ENCODE assay signal across 25 cellular contexts in genomic region chr3:113685124-113685523, GRCh38.
"Had no signal": no experiment of that assay in that cellular context is flagged by ENCODE, and none has a peak within 500 bp of the region (broad histone marks: within the 10 kb centered on the region; RNA-seq: fewer than 3 reads in every experiment).

No MANE protein-coding gene starts in this region.

- H3K4me3 ChIP-seq: adrenal gland, ascending aorta, esophagus squamous epithelium, gastroesophageal sphincter, heart left ventricle, spleen, testis had no signal

- H3K27me3 Mint-ChIP-seq: effector memory CD8-positive, alpha-beta T cell; type B pancreatic cell had no signal

- ATAC-seq: activated naive CD4-positive, alpha-beta T cell treated with anti-CD3 and anti-CD28 coated beads, Interleukin-2, amount 50 U/mL, for 72 hours; effector memory CD8-positive, alpha-beta T cell; natural killer cell had no signal

- H3K9me3 ChIP-seq: gastroesophageal sphincter, testis had no signal

- H3K4me3 Mint-ChIP-seq: effector memory CD8-positive, alpha-beta T cell; natural killer cell; type B pancreatic cell had no signal

- H3K27me3 ChIP-seq: adrenal gland, ascending aorta, esophagus squamous epithelium, gastroesophageal sphincter, heart left ventricle, spleen, testis had no signal

- H3K4me1 ChIP-seq: adrenal gland, ascending aorta, esophagus squamous epithelium, testis had no signal

- FAIRE-seq: colon, TTC549 had no signal

- H3K27ac Mint-ChIP-seq: activated naive CD4-positive, alpha-beta T cell treated with anti-CD3 and anti-CD28 coated beads, Interleukin-2, amount 50 U/mL, for 72 hours; natural killer cell; type B pancreatic cell had no signal

- H3K36me3 ChIP-seq: adrenal gland, WERI-Rb-1 had no signal

- DNase-seq: activated CD4-positive, alpha-beta T cell treated with anti-CD3 and anti-CD28 coated beads, Interleukin-2, amount 50 U/mL, for 1 hour; activated CD4-positive, CD25-positive, alpha-beta regulatory T cell treated with anti-CD3 and anti-CD28 coated beads, Interleukin-2, amount 50 U/mL, for 72 hours; activated gamma-delta T cell treated with Interleukin-2 at 50 U/mL for 16 hours; activated T-cell treated with anti-CD3 and anti-CD28 coated beads, Interleukin-2, amount 50 U/mL, for 1 hour; adrenal gland; central memory CD4-positive, alpha-beta T cell; effector memory CD8-positive, alpha-beta T cell; esophagus squamous epithelium; heart left ventricle; islet precursor cell; left cardiac atrium; natural killer cell; retina; spleen; stimulated activated CD4-positive, alpha-beta T cell treated with anti-CD3 and anti-CD28 coated beads, Interleukin-4, amount 100 ng/mL, for 1 hour; stimulated activated naive CD4-positive, alpha-beta T cell; T-helper 1 cell; testis; WERI-Rb-1 had no signal

- H3K27ac ChIP-seq: ascending aorta, esophagus squamous epithelium, gastroesophageal sphincter, heart left ventricle, testis, WERI-Rb-1 had no signal
